1 cellular context compared by ENCODE assay signal in genomic region chr22:40855960-40856512, GRCh38.
TF ChIP-seq lines count a peak whose summit lies in the region.

No MANE protein-coding gene starts in this region.

TF ChIP-seq in HepG2, 621 proteins besides CTCF, POLR2A, EP300 and RAD21 (continued from another document and continues in another):
- TF ChIP-seq ZNF609 (CRISPR knock-in tag; IDR thresholded peaks at IDR 0.05; ENCODE audit: borderline replicate concordance) (0 out of 2 replicates have a peak, but pooled peaks have one; percentile 15), ZNF281 (CRISPR knock-in tag; IDR thresholded peaks at IDR 0.05; ENCODE audit: borderline replicate concordance) (peak; percentile 25; the same call in 1 of the 2 replicates), RBM22 (optimal IDR thresholded peaks at IDR 0.05; ENCODE audit: low read length) (no peak), ZNF616 (CRISPR knock-in tag; IDR thresholded peaks at IDR 0.05; ENCODE audit: low read depth) (no peak), FIP1L1 (IDR thresholded peaks at IDR 0.05; ENCODE audit: borderline replicate concordance, insufficient read depth, low read depth, low read length) (no peak), ZNF367 (CRISPR knock-in tag; IDR thresholded peaks at IDR 0.05; ENCODE audit: borderline replicate concordance) (no peak), JUND (CRISPR knock-in tag; IDR thresholded peaks at IDR 0.05) (no peak), IRF1 (CRISPR knock-in tag; IDR thresholded peaks at IDR 0.05; ENCODE audit: low read depth) (no peak), SMAD9 (CRISPR knock-in tag; IDR thresholded peaks at IDR 0.05) (no peak), NFYB (CRISPR knock-in tag; IDR thresholded peaks at IDR 0.05) (no peak), KDM5A (IDR thresholded peaks at IDR 0.05; ENCODE audit: borderline replicate concordance, low read length) (peak; percentile 23; the same call in 1 of the 2 replicates), ZNF136 (CRISPR knock-in tag; IDR thresholded peaks at IDR 0.05; ENCODE audit: low read depth) (no peak), ZSCAN22 (CRISPR knock-in tag; IDR thresholded peaks at IDR 0.05) (no peak), RXRB (CRISPR knock-in tag; IDR thresholded peaks at IDR 0.05; ENCODE audit: borderline replicate concordance) (no peak), SKI (IDR thresholded peaks at IDR 0.05; ENCODE audit: partially characterized antibody) (no peak), BATF2 (CRISPR knock-in tag; IDR thresholded peaks at IDR 0.05) (no peak), ZNF574 (CRISPR knock-in tag; IDR thresholded peaks at IDR 0.05) (no peak), ZNF280B (CRISPR knock-in tag; IDR thresholded peaks at IDR 0.05; ENCODE audit: borderline replicate concordance) (no peak), MAX (IDR thresholded peaks at IDR 0.05) (peak; percentile 60; the same call in 1 of the 2 replicates), KDM6A (CRISPR knock-in tag; IDR thresholded peaks at IDR 0.05; ENCODE audit: low read depth) (no peak), ZFYVE20 (CRISPR knock-in tag; IDR thresholded peaks at IDR 0.05; ENCODE audit: borderline replicate concordance, low read depth) (no peak), NFE2L1 (CRISPR knock-in tag; IDR thresholded peaks at IDR 0.05; ENCODE audit: borderline replicate concordance) (no peak), SETDB1 (CRISPR knock-in tag; IDR thresholded peaks at IDR 0.05; ENCODE audit: borderline replicate concordance) (no peak), MEIS2 (CRISPR knock-in tag; IDR thresholded peaks at IDR 0.05) (no peak), ZNF383 (CRISPR knock-in tag; IDR thresholded peaks at IDR 0.05; ENCODE audit: borderline replicate concordance) (no peak), ZNF512B (CRISPR knock-in tag; IDR thresholded peaks at IDR 0.05; ENCODE audit: borderline replicate concordance) (no peak), ZNF431 (CRISPR knock-in tag; IDR thresholded peaks at IDR 0.05; ENCODE audit: borderline replicate concordance, low read depth) (0 out of 2 replicates have a peak, but pooled peaks have one; percentile 36), STAG1 (CRISPR knock-in tag; IDR thresholded peaks at IDR 0.05) (no peak), ZBTB20 (CRISPR knock-in tag; IDR thresholded peaks at IDR 0.05; ENCODE audit: borderline replicate concordance, low read depth) (0 out of 2 replicates have a peak, but pooled peaks have one; percentile 13), YY1 (IDR thresholded peaks at IDR 0.05; ENCODE audit: insufficient read depth, insufficient replicate concordance, low read depth, low read length) (peak; percentile 24), ZNF430 (CRISPR knock-in tag; IDR thresholded peaks at IDR 0.05) (0 out of 2 replicates have a peak, but pooled peaks have one; percentile 30), DPF2 (CRISPR knock-in tag; IDR thresholded peaks at IDR 0.05; ENCODE audit: borderline replicate concordance, low read depth) (no peak), ZXDC (CRISPR knock-in tag; IDR thresholded peaks at IDR 0.05) (no peak), HHEX (CRISPR knock-in tag; IDR thresholded peaks at IDR 0.05) (no peak), ATF2 (CRISPR knock-in tag; IDR thresholded peaks at IDR 0.05) (no peak), ZNF773 (CRISPR knock-in tag; IDR thresholded peaks at IDR 0.05; ENCODE audit: borderline replicate concordance) (no peak), GFI1 (CRISPR knock-in tag; IDR thresholded peaks at IDR 0.05; ENCODE audit: borderline replicate concordance) (0 out of 2 replicates have a peak, but pooled peaks have one; percentile 8)
